10 cellular contexts compared by ENCODE assay signal in the genomic region with DNA sequence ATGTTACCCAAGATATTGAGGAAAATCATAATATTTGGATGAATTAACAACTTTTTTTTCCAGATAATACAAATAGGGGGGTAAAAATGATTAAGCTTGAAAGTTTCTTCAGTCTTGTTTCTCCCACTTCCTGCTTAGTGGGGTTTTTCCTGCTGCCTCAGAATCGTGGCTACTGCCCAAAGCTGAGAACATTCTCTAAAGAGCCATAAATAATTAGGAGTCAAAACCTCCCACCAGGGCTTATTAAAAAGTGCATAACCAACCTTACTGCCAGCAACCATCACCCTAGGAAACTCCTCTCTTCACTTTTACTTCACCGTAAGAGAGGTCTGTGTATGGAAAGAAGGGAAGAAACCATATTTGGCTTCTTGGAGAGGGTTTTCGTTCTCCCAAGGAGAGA. TPM values are rescaled to one million over a fixed set of nuclear protein-coding genes. Genes with fewer than 3 reads are reported as not detected.
DNase-seq lines count a peak whose midpoint lies in the region; FAIRE-seq and TF ChIP-seq lines count a peak whose summit lies in the region.
"Had no signal": no experiment of that assay in that cellular context is flagged by ENCODE, and none has a peak within 500 bp of the region (broad histone marks: within the 10 kb centered on the region; RNA-seq: fewer than 3 reads in every experiment).

No MANE protein-coding gene starts in this region.

- peak overlapping the region; percentile 58 for H3K18ac ChIP-seq in H9 (ENCODE audit: insufficient read length, low read depth, low read length)

- peak overlapping the region; percentile 35 for H2AK5ac ChIP-seq in H9 (ENCODE audit: insufficient read length, low read length)

- peak overlapping the region in 2 of 3 experiments; percentile 21 to 35; a peak in 4 of 7 replicates for H3K27ac Mint-ChIP-seq in H9
- H3K27ac Mint-ChIP-seq in astrocyte (ENCODE audit: unreplicated experiment), result peak overlapping the region; percentile 96
- peak overlapping the region; percentile 50 for H3K27ac Mint-ChIP-seq in glutamatergic neuron (ENCODE audit: unreplicated experiment)

- H3K4me2 ChIP-seq in H9 (ENCODE audit: insufficient read depth, insufficient read length, low read length) (no peak overlapping the region), astrocyte (ENCODE audit: low read length) (peak overlapping the region; percentile 55)

- H3K14ac ChIP-seq in H9 (ENCODE audit: insufficient read depth, low read length), result no peak overlapping the region

- H3K9ac ChIP-seq in H9 (ENCODE audit: extremely low read depth, insufficient read length, low read length), result no peak overlapping the region
- peak overlapping the region; percentile 72 for H3K9ac ChIP-seq in astrocyte (ENCODE audit: low read length)

- H3K27me3 Mint-ChIP-seq in H9 (ENCODE audit: low read depth), result no peaks in the 10 kb centered on the region
- no peaks in the 10 kb centered on the region for H3K27me3 Mint-ChIP-seq in astrocyte (ENCODE audit: low read depth, unreplicated experiment)
- no peaks in the 10 kb centered on the region for H3K27me3 Mint-ChIP-seq in glutamatergic neuron (ENCODE audit: unreplicated experiment)

- peak overlapping the region; percentile 69 for H2BK120ac ChIP-seq in H9 (ENCODE audit: low read depth, low read length, poor library complexity, severe bottlenecking)

- H3K4me3 ChIP-seq in astrocyte (ENCODE audit: insufficient read depth, low read depth, low read length) (no peak overlapping the region), sigmoid colon (no peak overlapping the region), coronary artery (no peak overlapping the region)
- H3K4me3 ChIP-seq: upper lobe of left lung had no signal

- H3K79me2 ChIP-seq in H9 (ENCODE audit: insufficient read depth, low read length) (no peaks in the 10 kb centered on the region), astrocyte (ENCODE audit: insufficient read depth, low read length) (peaks cover 4% of the 10 kb centered on the region)

- H4K20me1 ChIP-seq in H9 (ENCODE audit: control insufficient read depth, insufficient read depth, insufficient read length), result no peaks in the 10 kb centered on the region
- H4K20me1 ChIP-seq in astrocyte (ENCODE audit: insufficient read depth, low read length), result no peaks in the 10 kb centered on the region

- DNase-seq in H9, result no peak
- peak; percentile 72 for DNase-seq in astrocyte (ENCODE audit: low read depth)
- DNase-seq in glutamatergic neuron, result no peak
- no peak for DNase-seq in sigmoid colon
- DNase-seq in UCSD-AML1 (lab: John Stamatoyannopoulos, UW; ENCODE audit: unreplicated experiment), result no peak
- no peak for DNase-seq in NCI-H146 (lab: John Stamatoyannopoulos, UW)
- DNase-seq in stimulated activated naive CD4-positive, alpha-beta T cell treated with Interleukin-2 at 50 U/mL for 16 hours (lab: John Stamatoyannopoulos, UW), result no peak
- DNase-seq in coronary artery (ENCODE audit: low spot score), result no peak
- DNase-seq: left cardiac atrium, upper lobe of left lung had no signal

- no peak overlapping the region; the same call in 1 of the 2 replicates for H3K4ac ChIP-seq in H9 (ENCODE audit: low read depth, low read length)

- H3K4me1 ChIP-seq in H9 (ENCODE audit: insufficient read depth, low read length), result peaks cover 3% of the 10 kb centered on the region; the same call in 1 of the 2 replicates
- H3K4me1 ChIP-seq in astrocyte (ENCODE audit: insufficient read depth, low read length), result peaks cover 26% of the 10 kb centered on the region
- peaks cover 0 to 30% (median 27%) of the 10 kb centered on the region in 4 donors for H3K4me1 ChIP-seq in sigmoid colon

- H2BK20ac ChIP-seq in H9 (ENCODE audit: low read depth, low read length, poor library complexity, severe bottlenecking), result no peak overlapping the region

- H2BK5ac ChIP-seq in H9 (ENCODE audit: insufficient read length, low read length), result no peak overlapping the region

- H3K4me3 Mint-ChIP-seq in H9, result no peak overlapping the region
- no peak overlapping the region for H3K4me3 Mint-ChIP-seq in astrocyte (ENCODE audit: unreplicated experiment)
- no peak overlapping the region for H3K4me3 Mint-ChIP-seq in glutamatergic neuron (ENCODE audit: unreplicated experiment)

- H3K27me3 ChIP-seq in H9 (ENCODE audit: insufficient read depth, low read length) (no peaks in the 10 kb centered on the region), astrocyte (ENCODE audit: insufficient read depth, low read length) (no peaks in the 10 kb centered on the region), sigmoid colon (no peaks in the 10 kb centered on the region)
- H3K27me3 ChIP-seq: upper lobe of left lung had no signal

- peaks cover 30 to 37% of the 10 kb centered on the region in 2 experiments for H3K4me1 Mint-ChIP-seq in H9
- peaks cover 23% of the 10 kb centered on the region for H3K4me1 Mint-ChIP-seq in astrocyte (ENCODE audit: low read depth, unreplicated experiment)
- H3K4me1 Mint-ChIP-seq in glutamatergic neuron (ENCODE audit: low read depth, unreplicated experiment), result peaks cover 10% of the 10 kb centered on the region

- H2AFZ ChIP-seq in H9 (ENCODE audit: low read length), result no peak overlapping the region
- peak overlapping the region; percentile 44 for H2AFZ ChIP-seq in astrocyte (ENCODE audit: low read depth, low read length)

- WGBS in H9 (ENCODE audit: extremely low coverage, insufficient read length, low lambda C conversion rate), result no CpG with 5 or more reads among the region's 3 CpGs
- WGBS in sigmoid colon, 2 donors, result 66 to 83% methylated on average over 3 of the region's 3 CpGs

- H2BK15ac ChIP-seq in H9 (ENCODE audit: low read depth, low read length), result no peak overlapping the region; the same call in 1 of the 2 replicates

- no peak for TF ChIP-seq POLR2A in sigmoid colon (IDR thresholded peaks at IDR 0.05)

- H3K23ac ChIP-seq in H9 (ENCODE audit: insufficient read length, low read depth, low read length), result no peak overlapping the region

- no peak for FAIRE-seq in astrocyte (lab: Jason Lieb, UNC)

- H3K36me3 ChIP-seq in astrocyte (ENCODE audit: insufficient read depth, low read length) (no peaks in the 10 kb centered on the region), sigmoid colon (peaks cover 0 to 12% (median 0%) of the 10 kb centered on the region in 4 donors)

- H3K27ac ChIP-seq in H9 (ENCODE audit: insufficient read length, low read depth, low read length) (no peak overlapping the region), astrocyte (ENCODE audit: low read depth, low read length) (peak overlapping the region; percentile 94), sigmoid colon (peak overlapping the region; percentile 74 to 85 (median 78)), coronary artery (no peak overlapping the region)

- no peaks in the 10 kb centered on the region for H3K23me2 ChIP-seq in H9 (ENCODE audit: insufficient read length, low read depth, low read length, poor library complexity, severe bottlenecking)

- peak overlapping the region; percentile 98 for H2BK12ac ChIP-seq in H9 (ENCODE audit: insufficient read length, low read depth, low read length)

- TF ChIP-seq CTCF in H9 (conservative IDR thresholded peaks at IDR 0.05) (no peak), astrocyte (IDR thresholded peaks at IDR 0.05; ENCODE audit: insufficient read depth, low read depth, low read length) (no peak), glutamatergic neuron (IDR thresholded peaks at IDR 0.05; ENCODE audit: partially characterized antibody, unreplicated experiment) (no peak), sigmoid colon (IDR thresholded peaks at IDR 0.05) (no peak), coronary artery (IDR thresholded peaks at IDR 0.05) (no peak)

- no peak overlapping the region for H4K8ac ChIP-seq in H9 (replicated peaks; ENCODE audit: insufficient read length, low read depth, low read length)

- no peak overlapping the region for H4K91ac ChIP-seq in H9 (ENCODE audit: insufficient read length, low read depth, low read length)

- no peaks in the 10 kb centered on the region for H3K79me1 ChIP-seq in H9 (ENCODE audit: insufficient read depth, low read depth, low read length, poor library complexity, severe bottlenecking)

- intact Hi-C loops in sigmoid colon (cut with DNase I), result no loop called here

- H3K36me3 Mint-ChIP-seq in H9 (ENCODE audit: insufficient read depth in 1 of 3, low read depth in 3 of 3) (peaks cover 5 to 20% (median 18%) of the 10 kb centered on the region in 3 experiments; a peak in 6 of 7 replicates), astrocyte (ENCODE audit: low read depth, unreplicated experiment) (peaks cover 13% of the 10 kb centered on the region), glutamatergic neuron (ENCODE audit: unreplicated experiment) (no peaks in the 10 kb centered on the region)

- no peaks in the 10 kb centered on the region for H3K9me3 ChIP-seq in H9 (ENCODE audit: control insufficient read depth, low read depth, low read length)
- H3K9me3 ChIP-seq in astrocyte (ENCODE audit: insufficient read depth, low read depth, low read length), result no peaks in the 10 kb centered on the region
- no peaks in the 10 kb centered on the region for H3K9me3 ChIP-seq in sigmoid colon
- H3K9me3 ChIP-seq: upper lobe of left lung had no signal

- H3K56ac ChIP-seq in H9 (ENCODE audit: insufficient read length, low read depth, low read length), result no peak overlapping the region

- no peak for TF ChIP-seq EP300 in sigmoid colon (IDR thresholded peaks at IDR 0.05)

- H3T11ph ChIP-seq in H9 (ENCODE audit: low read length), result peak overlapping the region; percentile 70

- H3K9me3 Mint-ChIP-seq in H9, result no peaks in the 10 kb centered on the region
- peaks cover 2% of the 10 kb centered on the region for H3K9me3 Mint-ChIP-seq in astrocyte (ENCODE audit: unreplicated experiment)
- peaks cover 2% of the 10 kb centered on the region for H3K9me3 Mint-ChIP-seq in glutamatergic neuron (ENCODE audit: unreplicated experiment)

- no peak overlapping the region for H4K5ac ChIP-seq in H9 (ENCODE audit: insufficient read length, low read depth, low read length)

RNA-seq across cellular contexts. Expression of a gene that starts 9.0 kb away (rescaled TPM):
- 2.3 TPM in 2 replicates for total RNA-seq in H9 (2021)
- total RNA-seq in astrocyte, result 5.8 and 6.2 TPM in 2 replicates
- total RNA-seq in glutamatergic neuron (ENCODE audit: unreplicated experiment), result 5.3 TPM
- 10 to 100 TPM in 2 of 4 donors, 1 to 10 TPM in 2; 5.0 to 10.7 (median 8.8) TPM for total RNA-seq in sigmoid colon
- polyA plus RNA-seq in sigmoid colon, result 1 to 10 TPM in 1 of 3 donors, under 1 TPM in 2; 0.23 to 1.2 (median 0.82) TPM

Comparison
In these comparisons a context has a peak if more than half of its experiments do, and no peak if none do; other contexts are left out.
1. H3K27ac ChIP-seq: peak in astrocyte (single experiment) and sigmoid colon (4 of 4); none in H9 (single experiment) and coronary artery (0 of 2).
2. H3K27ac Mint-ChIP-seq: peak in every context shown above with its lines; median percentile 96 in astrocyte; 50 in glutamatergic neuron; 28 in H9.